8 cellular contexts compared by ENCODE assay signal in the genomic region with DNA sequence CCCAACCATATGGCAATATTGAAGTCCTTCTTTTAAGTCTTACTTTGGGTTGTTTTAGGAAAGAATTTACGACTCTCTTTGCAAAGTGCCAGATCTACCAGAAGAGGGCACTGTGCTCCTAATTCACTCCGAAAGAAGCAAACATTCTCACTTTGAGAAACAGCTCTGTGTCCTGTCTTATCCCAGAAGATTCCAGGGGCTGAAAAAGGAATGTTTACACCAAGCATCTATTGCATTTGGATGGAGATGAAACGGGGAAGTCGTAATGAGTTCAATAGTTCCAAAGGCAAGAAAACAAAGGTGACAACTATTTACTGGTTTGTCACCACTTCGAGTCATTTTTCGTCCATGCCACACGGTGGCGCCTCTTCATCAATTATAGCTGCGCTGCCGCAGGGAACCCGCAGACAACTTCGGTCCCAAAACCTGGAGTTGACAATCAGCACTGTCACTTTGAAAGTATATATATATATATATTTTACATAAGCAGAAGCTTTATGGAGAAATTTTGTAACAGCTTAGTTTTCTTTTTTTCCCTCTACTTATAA.
DNase-seq lines count a peak whose midpoint lies in the region; ATAC-seq and TF ChIP-seq lines count a peak whose summit lies in the region.

No MANE protein-coding gene starts in this region.

- H3K4me3 Mint-ChIP-seq in activated T-helper 2 cell treated with anti-CD3 and anti-CD28 coated beads, Interferon-gamma antibody, Interleukin-2, Interleukin-4, amounts not matched to agents 10 μg/mL and 5 μg/mL and 100 μg/mL, durations not matched to agents 14 hours and 24 hours and 36 hours (ENCODE audit: low read depth): peak overlapping the region; percentile 82
- H3K4me3 Mint-ChIP-seq in stimulated activated naive CD8-positive, alpha-beta T cell treated with anti-CD3 and anti-CD28 coated beads, Interleukin-15, Interleukin-2, amounts not matched to agents 100 ng/mL and 50 ng/mL, for 24 hours: peak overlapping the region; percentile 81

- H3K4me1 Mint-ChIP-seq in activated T-helper 2 cell treated with anti-CD3 and anti-CD28 coated beads, Interferon-gamma antibody, Interleukin-2, Interleukin-4, amounts not matched to agents 10 μg/mL and 5 μg/mL and 100 μg/mL, durations not matched to agents 14 hours and 24 hours and 36 hours (ENCODE audit: low read depth): peaks cover 2% of the 10 kb centered on the region
- no peaks in the 10 kb centered on the region for H3K4me1 Mint-ChIP-seq in stimulated activated naive CD8-positive, alpha-beta T cell treated with anti-CD3 and anti-CD28 coated beads, Interleukin-15, Interleukin-2, amounts not matched to agents 100 ng/mL and 50 ng/mL, for 24 hours (ENCODE audit: low read depth)

- no peaks in the 10 kb centered on the region for H3K79me2 ChIP-seq in neural cell (replicated peaks; ENCODE audit: insufficient read depth, low read length)

- intact Hi-C loops in activated T-helper 2 cell treated with anti-CD3 and anti-CD28 coated beads, Interferon-gamma antibody, Interleukin-2, Interleukin-4, amounts not matched to agents 10 μg/mL and 5 μg/mL and 100 μg/mL, durations not matched to agents 14 hours and 24 hours and 36 hours (cut with micrococcal nuclease): loop anchor here (1.0 to 2.0 kb wide), 3 partner anchors 19 to 234 kb away; a partner anchor contains a TSS

- no peak for TF ChIP-seq EP300 in neural cell (conservative IDR thresholded peaks at IDR 0.05; ENCODE audit: poor library complexity, severe bottlenecking)

- DNase-seq in Daoy (ENCODE audit: low read depth) (peak; percentile 76), RKO (ENCODE audit: low spot score) (peak; percentile 84), fibroblast of villous mesenchyme (ENCODE audit: low read depth) (peak; percentile 75)
- peak; percentile 55 for DNase-seq in Jurkat, Clone E6-1 (ENCODE audit: low read depth, low spot score)
- DNase-seq in activated T-helper 2 cell treated with anti-CD3 and anti-CD28 coated beads, Interferon-gamma antibody, Interleukin-2, Interleukin-4, amounts not matched to agents 10 μg/mL and 5 μg/mL and 100 μg/mL, durations not matched to agents 14 hours and 24 hours and 36 hours (ENCODE audit: low spot score): peak; percentile 60

- TF ChIP-seq RAD21 in neural cell (conservative IDR thresholded peaks at IDR 0.05): peak; percentile 87

- peak; percentile 95 for ATAC-seq in GM21723 (IDR thresholded peaks at IDR 0.05; ENCODE audit: unreplicated experiment)

- H3K4me2 ChIP-seq in neural cell (ENCODE audit: low read length): no peak overlapping the region

- no peaks in the 10 kb centered on the region for H3K36me3 ChIP-seq in neural cell (ENCODE audit: insufficient read depth, low read length)

- H4K20me1 ChIP-seq in neural cell (ENCODE audit: insufficient read depth): no peaks in the 10 kb centered on the region

- H3K9me2 ChIP-seq in neural cell (ENCODE audit: insufficient read depth, low read length): no peaks in the 10 kb centered on the region

- H3K27ac ChIP-seq in neural cell (ENCODE audit: low read length): no peak overlapping the region

- H3K4me3 ChIP-seq in Jurkat, Clone E6-1 (ENCODE audit: low read length): peak overlapping the region; percentile 29; the same call in 1 of the 2 replicates
- peak overlapping the region; percentile 62 for H3K4me3 ChIP-seq in fibroblast of villous mesenchyme (ENCODE audit: low read depth, low read length)
- peak overlapping the region; percentile 55 for H3K4me3 ChIP-seq in neural cell (ENCODE audit: low read length)

- peaks cover 19% of the 10 kb centered on the region for H3K27me3 Mint-ChIP-seq in activated T-helper 2 cell treated with anti-CD3 and anti-CD28 coated beads, Interferon-gamma antibody, Interleukin-2, Interleukin-4, amounts not matched to agents 10 μg/mL and 5 μg/mL and 100 μg/mL, durations not matched to agents 14 hours and 24 hours and 36 hours (ENCODE audit: low read depth)
- H3K27me3 Mint-ChIP-seq in stimulated activated naive CD8-positive, alpha-beta T cell treated with anti-CD3 and anti-CD28 coated beads, Interleukin-15, Interleukin-2, amounts not matched to agents 100 ng/mL and 50 ng/mL, for 24 hours: peaks cover 22% of the 10 kb centered on the region

- H3K36me3 Mint-ChIP-seq in activated T-helper 2 cell treated with anti-CD3 and anti-CD28 coated beads, Interferon-gamma antibody, Interleukin-2, Interleukin-4, amounts not matched to agents 10 μg/mL and 5 μg/mL and 100 μg/mL, durations not matched to agents 14 hours and 24 hours and 36 hours (ENCODE audit: low read depth): no peaks in the 10 kb centered on the region
- H3K36me3 Mint-ChIP-seq in stimulated activated naive CD8-positive, alpha-beta T cell treated with anti-CD3 and anti-CD28 coated beads, Interleukin-15, Interleukin-2, amounts not matched to agents 100 ng/mL and 50 ng/mL, for 24 hours (ENCODE audit: low read depth): no peaks in the 10 kb centered on the region

- H3K9me3 ChIP-seq in neural cell (ENCODE audit: low read length): no peaks in the 10 kb centered on the region

- H2AFZ ChIP-seq in neural cell (ENCODE audit: low read depth, low read length): peak overlapping the region; percentile 56

- TF ChIP-seq CTCF in fibroblast of villous mesenchyme (IDR thresholded peaks at IDR 0.05; ENCODE audit: insufficient read depth, low read depth, low read length): peak; percentile 81
- TF ChIP-seq CTCF in neural cell (IDR thresholded peaks at IDR 0.05; ENCODE audit: poor library complexity, severe bottlenecking): peak; percentile 99

- H3F3A ChIP-seq in neural cell (ENCODE audit: insufficient read depth, low read length, poor library complexity, severe bottlenecking): no peaks in the 10 kb centered on the region

- H3K27me3 ChIP-seq in neural cell (ENCODE audit: insufficient read depth, low read depth, low read length): no peaks in the 10 kb centered on the region

- H3K9me3 Mint-ChIP-seq in activated T-helper 2 cell treated with anti-CD3 and anti-CD28 coated beads, Interferon-gamma antibody, Interleukin-2, Interleukin-4, amounts not matched to agents 10 μg/mL and 5 μg/mL and 100 μg/mL, durations not matched to agents 14 hours and 24 hours and 36 hours: no peaks in the 10 kb centered on the region
- no peaks in the 10 kb centered on the region for H3K9me3 Mint-ChIP-seq in stimulated activated naive CD8-positive, alpha-beta T cell treated with anti-CD3 and anti-CD28 coated beads, Interleukin-15, Interleukin-2, amounts not matched to agents 100 ng/mL and 50 ng/mL, for 24 hours

- H3K9ac ChIP-seq in neural cell (ENCODE audit: low read length): no peak overlapping the region

- no peak overlapping the region for H3K27ac Mint-ChIP-seq in activated T-helper 2 cell treated with anti-CD3 and anti-CD28 coated beads, Interferon-gamma antibody, Interleukin-2, Interleukin-4, amounts not matched to agents 10 μg/mL and 5 μg/mL and 100 μg/mL, durations not matched to agents 14 hours and 24 hours and 36 hours
- no peak overlapping the region for H3K27ac Mint-ChIP-seq in stimulated activated naive CD8-positive, alpha-beta T cell treated with anti-CD3 and anti-CD28 coated beads, Interleukin-15, Interleukin-2, amounts not matched to agents 100 ng/mL and 50 ng/mL, for 24 hours

TF ChIP-seq in neural cell, 6 proteins besides CTCF, POLR2A, EP300 and RAD21:
- TF ChIP-seq SMC3 (conservative IDR thresholded peaks at IDR 0.05; ENCODE audit: poor library complexity): peak; percentile 96
- TF ChIP-seq, protein P1, sequence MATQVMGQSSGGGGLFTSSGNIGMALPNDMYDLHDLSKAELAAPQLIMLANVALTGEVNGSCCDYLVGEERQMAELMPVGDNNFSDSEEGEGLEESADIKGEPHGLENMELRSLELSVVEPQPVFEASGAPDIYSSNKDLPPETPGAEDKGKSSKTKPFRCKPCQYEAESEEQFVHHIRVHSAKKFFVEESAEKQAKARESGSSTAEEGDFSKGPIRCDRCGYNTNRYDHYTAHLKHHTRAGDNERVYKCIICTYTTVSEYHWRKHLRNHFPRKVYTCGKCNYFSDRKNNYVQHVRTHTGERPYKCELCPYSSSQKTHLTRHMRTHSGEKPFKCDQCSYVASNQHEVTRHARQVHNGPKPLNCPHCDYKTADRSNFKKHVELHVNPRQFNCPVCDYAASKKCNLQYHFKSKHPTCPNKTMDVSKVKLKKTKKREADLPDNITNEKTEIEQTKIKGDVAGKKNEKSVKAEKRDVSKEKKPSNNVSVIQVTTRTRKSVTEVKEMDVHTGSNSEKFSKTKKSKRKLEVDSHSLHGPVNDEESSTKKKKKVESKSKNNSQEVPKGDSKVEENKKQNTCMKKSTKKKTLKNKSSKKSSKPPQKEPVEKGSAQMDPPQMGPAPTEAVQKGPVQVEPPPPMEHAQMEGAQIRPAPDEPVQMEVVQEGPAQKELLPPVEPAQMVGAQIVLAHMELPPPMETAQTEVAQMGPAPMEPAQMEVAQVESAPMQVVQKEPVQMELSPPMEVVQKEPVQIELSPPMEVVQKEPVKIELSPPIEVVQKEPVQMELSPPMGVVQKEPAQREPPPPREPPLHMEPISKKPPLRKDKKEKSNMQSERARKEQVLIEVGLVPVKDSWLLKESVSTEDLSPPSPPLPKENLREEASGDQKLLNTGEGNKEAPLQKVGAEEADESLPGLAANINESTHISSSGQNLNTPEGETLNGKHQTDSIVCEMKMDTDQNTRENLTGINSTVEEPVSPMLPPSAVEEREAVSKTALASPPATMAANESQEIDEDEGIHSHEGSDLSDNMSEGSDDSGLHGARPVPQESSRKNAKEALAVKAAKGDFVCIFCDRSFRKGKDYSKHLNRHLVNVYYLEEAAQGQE (IDR thresholded peaks at IDR 0.05; ENCODE audit: borderline replicate concordance): peak; percentile 13
- no peak for TF ChIP-seq EZH2 (IDR thresholded peaks at IDR 0.05; ENCODE audit: borderline replicate concordance, insufficient read depth, low read length, poor library complexity, severe bottlenecking)
